Comparison of ENCODE assay signal across 1 cellular context in genomic region chr5:73565166-73565968, GRCh38.
TF ChIP-seq lines count a peak whose summit lies in the region.

Gene ANKRA2, minus strand, starts transcription at chr5:73565639. Its CDS starts 2,758 bp downstream, at chr5:73562881.
Gene UTP15, plus strand, starts transcription at chr5:73565743. Its CDS starts 1,602 bp downstream, at chr5:73567345.

TF ChIP-seq in HepG2, 621 proteins besides CTCF, POLR2A, EP300 and RAD21 (continued from another document):
- TF ChIP-seq, protein P1, sequence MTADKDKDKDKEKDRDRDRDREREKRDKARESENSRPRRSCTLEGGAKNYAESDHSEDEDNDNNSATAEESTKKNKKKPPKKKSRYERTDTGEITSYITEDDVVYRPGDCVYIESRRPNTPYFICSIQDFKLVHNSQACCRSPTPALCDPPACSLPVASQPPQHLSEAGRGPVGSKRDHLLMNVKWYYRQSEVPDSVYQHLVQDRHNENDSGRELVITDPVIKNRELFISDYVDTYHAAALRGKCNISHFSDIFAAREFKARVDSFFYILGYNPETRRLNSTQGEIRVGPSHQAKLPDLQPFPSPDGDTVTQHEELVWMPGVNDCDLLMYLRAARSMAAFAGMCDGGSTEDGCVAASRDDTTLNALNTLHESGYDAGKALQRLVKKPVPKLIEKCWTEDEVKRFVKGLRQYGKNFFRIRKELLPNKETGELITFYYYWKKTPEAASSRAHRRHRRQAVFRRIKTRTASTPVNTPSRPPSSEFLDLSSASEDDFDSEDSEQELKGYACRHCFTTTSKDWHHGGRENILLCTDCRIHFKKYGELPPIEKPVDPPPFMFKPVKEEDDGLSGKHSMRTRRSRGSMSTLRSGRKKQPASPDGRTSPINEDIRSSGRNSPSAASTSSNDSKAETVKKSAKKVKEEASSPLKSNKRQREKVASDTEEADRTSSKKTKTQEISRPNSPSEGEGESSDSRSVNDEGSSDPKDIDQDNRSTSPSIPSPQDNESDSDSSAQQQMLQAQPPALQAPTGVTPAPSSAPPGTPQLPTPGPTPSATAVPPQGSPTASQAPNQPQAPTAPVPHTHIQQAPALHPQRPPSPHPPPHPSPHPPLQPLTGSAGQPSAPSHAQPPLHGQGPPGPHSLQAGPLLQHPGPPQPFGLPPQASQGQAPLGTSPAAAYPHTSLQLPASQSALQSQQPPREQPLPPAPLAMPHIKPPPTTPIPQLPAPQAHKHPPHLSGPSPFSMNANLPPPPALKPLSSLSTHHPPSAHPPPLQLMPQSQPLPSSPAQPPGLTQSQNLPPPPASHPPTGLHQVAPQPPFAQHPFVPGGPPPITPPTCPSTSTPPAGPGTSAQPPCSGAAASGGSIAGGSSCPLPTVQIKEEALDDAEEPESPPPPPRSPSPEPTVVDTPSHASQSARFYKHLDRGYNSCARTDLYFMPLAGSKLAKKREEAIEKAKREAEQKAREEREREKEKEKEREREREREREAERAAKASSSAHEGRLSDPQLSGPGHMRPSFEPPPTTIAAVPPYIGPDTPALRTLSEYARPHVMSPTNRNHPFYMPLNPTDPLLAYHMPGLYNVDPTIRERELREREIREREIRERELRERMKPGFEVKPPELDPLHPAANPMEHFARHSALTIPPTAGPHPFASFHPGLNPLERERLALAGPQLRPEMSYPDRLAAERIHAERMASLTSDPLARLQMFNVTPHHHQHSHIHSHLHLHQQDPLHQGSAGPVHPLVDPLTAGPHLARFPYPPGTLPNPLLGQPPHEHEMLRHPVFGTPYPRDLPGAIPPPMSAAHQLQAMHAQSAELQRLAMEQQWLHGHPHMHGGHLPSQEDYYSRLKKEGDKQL (CRISPR knock-in tag; IDR thresholded peaks at IDR 0.05; ENCODE audit: low read depth) = no peak
- TF ChIP-seq ZNF644 (CRISPR knock-in tag; IDR thresholded peaks at IDR 0.05; ENCODE audit: low read depth) (no peak), SRSF9 (IDR thresholded peaks at IDR 0.05; ENCODE audit: borderline replicate concordance, insufficient read depth, low read depth, low read length, poor library complexity, severe bottlenecking) (no peak), ZNF292 (CRISPR knock-in tag; IDR thresholded peaks at IDR 0.05; ENCODE audit: borderline replicate concordance, low read depth) (no peak), EEA1 (CRISPR knock-in tag; IDR thresholded peaks at IDR 0.05; ENCODE audit: borderline replicate concordance) (no peak), ZNF296 (CRISPR knock-in tag; conservative IDR thresholded peaks at IDR 0.05) (no peak)
